Comparison of ENCODE assay signal across 8 cellular contexts in genomic region chr3:189947948-189948723, GRCh38.
DNase-seq lines count a peak whose midpoint lies in the region; ATAC-seq and TF ChIP-seq lines count a peak whose summit lies in the region.

No MANE protein-coding gene starts in this region.

- in situ Hi-C loops in GM13977 (cut with MboI; ENCODE audit: low pct_unique_long_range_greater_than_20kb, low sequenced_read_pairs, unreplicated experiment) = no loop called here

- ATAC-seq in HG02981 (IDR thresholded peaks at IDR 0.05; ENCODE audit: unreplicated experiment) = no peak

- TF ChIP-seq CTCF in AG09319 (IDR thresholded peaks at IDR 0.05; ENCODE audit: low read depth, low read length) (peak; percentile 62), GM13977 (IDR thresholded peaks at IDR 0.05; ENCODE audit: extremely low read depth, insufficient read depth, missing control alignments) (peak; percentile 67), cardiac fibroblast (IDR thresholded peaks at IDR 0.05; ENCODE audit: low read depth, low read length) (peak; percentile 56)

- DNase-seq in AG09319 (ENCODE audit: extremely low read depth, low read depth) (no peak), GM13977 (ENCODE audit: low spot score) (peak; percentile 22), NCI-H2196 treated with DMSO at 0.1 percent for 48 hours (lab: John Stamatoyannopoulos, UW; ENCODE audit: unreplicated experiment) (peak; percentile 34), cardiac fibroblast (ENCODE audit: low read depth in 2 of 2) (peak; percentile 49 to 66), retina (peak; percentile 27), NCI-H1930 (lab: John Stamatoyannopoulos, UW) (no peak), 8988T (no peak)

- H3K4me3 ChIP-seq in cardiac fibroblast (replicated peaks in 1 of 2; ENCODE audit: low read depth in 2 of 2, low read length in 2 of 2) = no peak overlapping the region

Comparison
In these comparisons a context has a peak if more than half of its experiments do, and no peak if none do; other contexts are left out.
1. DNase-seq: peak in GM13977 (single experiment), NCI-H2196 treated with DMSO at 0.1 percent for 48 hours (single experiment), cardiac fibroblast (2 of 2) and retina (single experiment); none in AG09319 (single experiment), NCI-H1930 (0 of 2) and 8988T (single experiment).
2. Peak in every context shown above with its lines, with median percentiles within 50 percentile points of each other: CTCF ChIP-seq.